ENCODE assay signal across 7 cellular contexts in the genomic region with DNA sequence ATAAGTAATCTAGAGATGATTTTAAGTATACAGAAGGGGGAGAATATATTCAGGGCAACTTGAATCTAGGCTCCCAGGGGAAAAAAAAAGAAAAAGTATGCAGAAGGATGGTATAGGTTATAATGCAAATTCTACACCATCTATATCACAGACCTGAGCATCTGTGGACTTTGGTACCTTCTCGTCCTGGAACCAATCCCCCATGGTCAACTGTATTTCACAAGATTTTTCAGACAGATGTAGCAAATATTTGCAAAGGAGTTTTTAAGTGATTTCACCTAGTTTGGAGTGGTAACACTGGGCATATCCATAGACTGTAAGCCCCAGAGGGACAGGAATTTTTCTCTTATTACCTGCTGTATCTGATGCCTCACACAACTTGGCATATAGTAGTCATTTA.
"Had no signal": no experiment of that assay in that cellular context is flagged by ENCODE, and none has a peak within 500 bp of the region (broad histone marks: within the 10 kb centered on the region; RNA-seq: fewer than 3 reads in every experiment).

No MANE protein-coding gene starts in this region.

- FAIRE-seq: HTR-8/SVneo, K562 had no signal

- ATAC-seq: K562 had no signal

- H3K9ac ChIP-seq: KMS-11 had no signal

- H3K4me3 ChIP-seq: K562 had no signal

- H3K27ac ChIP-seq: HL-60, KMS-11 had no signal

- H3K4me2 ChIP-seq: KMS-11 had no signal

- DNase-seq: IMR-90, KBM-7, KG1 had no signal
